Comparison of ENCODE assay signal across 1 cellular context in genomic region chr18:22933206-22933957, GRCh38.
A peak's percentile ranks its signal among the peaks of the same experiment; 100 is the strongest.
TF ChIP-seq lines count a peak whose summit lies in the region.

Gene RBBP8, plus strand, starts transcription at chr18:22933328. Its CDS starts 3,524 bp downstream, at chr18:22936852.

TF ChIP-seq in HepG2, 621 proteins besides CTCF, POLR2A, EP300 and RAD21 (continued from another document and continues in another):
- TF ChIP-seq ZFY (CRISPR knock-in tag; IDR thresholded peaks at IDR 0.05) (peak; percentile 82), MED13 (CRISPR knock-in tag; IDR thresholded peaks at IDR 0.05) (no peak; the same call in 1 of the 2 replicates), ZFP1 (CRISPR knock-in tag; IDR thresholded peaks at IDR 0.05) (no peak), ZNF234 (CRISPR knock-in tag; conservative IDR thresholded peaks at IDR 0.05) (0 out of 2 replicates have a peak, but pooled peaks have one; percentile 20), USF2 (IDR thresholded peaks at IDR 0.05; ENCODE audit: low read depth, low read length) (no peak), USF2 (CRISPR knock-in tag; IDR thresholded peaks at IDR 0.05; ENCODE audit: borderline replicate concordance) (no peak; the same call in 1 of the 2 replicates), TFDP2 (CRISPR knock-in tag; IDR thresholded peaks at IDR 0.05) (peak; percentile 88), NKX3-1 (CRISPR knock-in tag; IDR thresholded peaks at IDR 0.05) (no peak), ZMYM2 (CRISPR knock-in tag; IDR thresholded peaks at IDR 0.05) (no peak), MAFK (conservative IDR thresholded peaks at IDR 0.05 in 1 of 2, IDR thresholded peaks at IDR 0.05 in 1 of 2; ENCODE audit: low read length in 2 of 2) (no peak), ZBTB42 (CRISPR knock-in tag; IDR thresholded peaks at IDR 0.05) (no peak), KDM3A (CRISPR knock-in tag; IDR thresholded peaks at IDR 0.05; ENCODE audit: low read depth) (0 out of 2 replicates have a peak, but pooled peaks have one; percentile 33), CCDC6 (CRISPR knock-in tag; IDR thresholded peaks at IDR 0.05) (peak; percentile 6; the same call in 1 of the 2 replicates), ZNF552 (CRISPR knock-in tag; IDR thresholded peaks at IDR 0.05; ENCODE audit: borderline replicate concordance) (0 out of 2 replicates have a peak, but pooled peaks have one; percentile 57), ZNF432 (CRISPR knock-in tag; IDR thresholded peaks at IDR 0.05; ENCODE audit: borderline replicate concordance) (no peak), GABPB1 (CRISPR knock-in tag; IDR thresholded peaks at IDR 0.05) (peak; percentile 87), POLR2G (IDR thresholded peaks at IDR 0.05; ENCODE audit: low read depth, low read length) (peak; percentile 94), KLF9 (CRISPR knock-in tag; IDR thresholded peaks at IDR 0.05; ENCODE audit: low read depth) (peak; percentile 54; the same call in 1 of the 2 replicates), RBM22 (optimal IDR thresholded peaks at IDR 0.05; ENCODE audit: low read length) (no peak), ZFP36L1 (CRISPR knock-in tag; IDR thresholded peaks at IDR 0.05) (peak; percentile 77; the same call in 1 of the 2 replicates), ZNF639 (CRISPR knock-in tag; conservative IDR thresholded peaks at IDR 0.05) (0 out of 2 replicates have a peak, but pooled peaks have one; percentile 24), SMYD3 (CRISPR knock-in tag; IDR thresholded peaks at IDR 0.05) (0 out of 2 replicates have a peak, but pooled peaks have one; percentile 14), GLMP (CRISPR knock-in tag; IDR thresholded peaks at IDR 0.05; ENCODE audit: borderline replicate concordance) (no peak), HNRNPH1 (optimal IDR thresholded peaks at IDR 0.05; ENCODE audit: low read depth, low read length) (no peak), HOXD1 (CRISPR knock-in tag; IDR thresholded peaks at IDR 0.05) (no peak), ZFP41 (CRISPR knock-in tag; IDR thresholded peaks at IDR 0.05; ENCODE audit: borderline replicate concordance) (no peak), ZNF510 (CRISPR knock-in tag; IDR thresholded peaks at IDR 0.05; ENCODE audit: low read depth) (no peak), PCBP1 (IDR thresholded peaks at IDR 0.05; ENCODE audit: borderline replicate concordance, low read depth, low read length) (no peak), KAT8 (CRISPR knock-in tag; IDR thresholded peaks at IDR 0.05) (peak; percentile 53; the same call in 1 of the 2 replicates), HHEX (CRISPR knock-in tag; IDR thresholded peaks at IDR 0.05) (no peak), AHR (CRISPR knock-in tag; IDR thresholded peaks at IDR 0.05) (0 out of 2 replicates have a peak, but pooled peaks have one; percentile 49), ZNF20 (CRISPR knock-in tag; IDR thresholded peaks at IDR 0.05) (peak; percentile 81; the same call in 1 of the 2 replicates), KLF11 (CRISPR knock-in tag; IDR thresholded peaks at IDR 0.05) (no peak; the same call in 1 of the 2 replicates), MTERF4 (CRISPR knock-in tag; IDR thresholded peaks at IDR 0.05) (peak; percentile 50; the same call in 1 of the 2 replicates), TBP (CRISPR knock-in tag; IDR thresholded peaks at IDR 0.05) (no peak), ZNF263 (CRISPR knock-in tag; IDR thresholded peaks at IDR 0.05) (no peak; the same call in 1 of the 2 replicates), ZNF7 (CRISPR knock-in tag; IDR thresholded peaks at IDR 0.05) (no peak), KDM1A (CRISPR knock-in tag; IDR thresholded peaks at IDR 0.05) (peak; percentile 23; the same call in 1 of the 2 replicates), ZNF773 (CRISPR knock-in tag; IDR thresholded peaks at IDR 0.05; ENCODE audit: borderline replicate concordance) (no peak), MXI1 (IDR thresholded peaks at IDR 0.05; ENCODE audit: borderline replicate concordance, low read depth, low read length) (peak; percentile 46; the same call in 1 of the 3 replicates), SIX1 (CRISPR knock-in tag; IDR thresholded peaks at IDR 0.05; ENCODE audit: borderline replicate concordance) (no peak), ZNF564 (CRISPR knock-in tag; IDR thresholded peaks at IDR 0.05) (no peak), TBL1XR1 (IDR thresholded peaks at IDR 0.05; ENCODE audit: borderline replicate concordance, low read length, partially characterized antibody) (no peak), ZNF629 (CRISPR knock-in tag; conservative IDR thresholded peaks at IDR 0.05) (no peak), MTF1 (CRISPR knock-in tag; IDR thresholded peaks at IDR 0.05) (0 out of 2 replicates have a peak, but pooled peaks have one; percentile 40), ZBTB39 (CRISPR knock-in tag; IDR thresholded peaks at IDR 0.05) (0 out of 2 replicates have a peak, but pooled peaks have one; percentile 30)
- TF ChIP-seq, protein P1, sequence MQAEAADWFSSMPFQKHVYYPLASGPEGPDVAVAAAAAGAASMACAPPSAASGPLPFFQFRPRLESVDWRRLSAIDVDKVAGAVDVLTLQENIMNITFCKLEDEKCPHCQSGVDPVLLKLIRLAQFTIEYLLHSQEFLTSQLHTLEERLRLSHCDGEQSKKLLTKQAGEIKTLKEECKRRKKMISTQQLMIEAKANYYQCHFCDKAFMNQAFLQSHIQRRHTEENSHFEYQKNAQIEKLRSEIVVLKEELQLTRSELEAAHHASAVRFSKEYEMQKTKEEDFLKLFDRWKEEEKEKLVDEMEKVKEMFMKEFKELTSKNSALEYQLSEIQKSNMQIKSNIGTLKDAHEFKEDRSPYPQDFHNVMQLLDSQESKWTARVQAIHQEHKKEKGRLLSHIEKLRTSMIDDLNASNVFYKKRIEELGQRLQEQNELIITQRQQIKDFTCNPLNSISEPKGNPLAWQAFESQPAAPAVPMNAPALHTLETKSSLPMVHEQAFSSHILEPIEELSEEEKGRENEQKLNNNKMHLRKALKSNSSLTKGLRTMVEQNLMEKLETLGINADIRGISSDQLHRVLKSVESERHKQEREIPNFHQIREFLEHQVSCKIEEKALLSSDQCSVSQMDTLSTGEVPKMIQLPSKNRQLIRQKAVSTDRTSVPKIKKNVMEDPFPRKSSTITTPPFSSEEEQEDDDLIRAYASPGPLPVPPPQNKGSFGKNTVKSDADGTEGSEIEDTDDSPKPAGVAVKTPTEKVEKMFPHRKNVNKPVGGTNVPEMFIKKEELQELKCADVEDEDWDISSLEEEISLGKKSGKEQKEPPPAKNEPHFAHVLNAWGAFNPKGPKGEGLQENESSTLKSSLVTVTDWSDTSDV (CRISPR knock-in tag; IDR thresholded peaks at IDR 0.05), result peak; percentile 62; the same call in 1 of the 2 replicates
- TF ChIP-seq, protein P2, sequence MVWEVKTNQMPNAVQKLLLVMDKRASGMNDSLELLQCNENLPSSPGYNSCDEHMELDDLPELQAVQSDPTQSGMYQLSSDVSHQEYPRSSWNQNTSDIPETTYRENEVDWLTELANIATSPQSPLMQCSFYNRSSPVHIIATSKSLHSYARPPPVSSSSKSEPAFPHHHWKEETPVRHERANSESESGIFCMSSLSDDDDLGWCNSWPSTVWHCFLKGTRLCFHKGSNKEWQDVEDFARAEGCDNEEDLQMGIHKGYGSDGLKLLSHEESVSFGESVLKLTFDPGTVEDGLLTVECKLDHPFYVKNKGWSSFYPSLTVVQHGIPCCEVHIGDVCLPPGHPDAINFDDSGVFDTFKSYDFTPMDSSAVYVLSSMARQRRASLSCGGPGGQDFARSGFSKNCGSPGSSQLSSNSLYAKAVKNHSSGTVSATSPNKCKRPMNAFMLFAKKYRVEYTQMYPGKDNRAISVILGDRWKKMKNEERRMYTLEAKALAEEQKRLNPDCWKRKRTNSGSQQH (CRISPR knock-in tag; IDR thresholded peaks at IDR 0.05; ENCODE audit: low read depth), result 0 out of 2 replicates have a peak, but pooled peaks have one; percentile 45
- TF ChIP-seq, protein P3, sequence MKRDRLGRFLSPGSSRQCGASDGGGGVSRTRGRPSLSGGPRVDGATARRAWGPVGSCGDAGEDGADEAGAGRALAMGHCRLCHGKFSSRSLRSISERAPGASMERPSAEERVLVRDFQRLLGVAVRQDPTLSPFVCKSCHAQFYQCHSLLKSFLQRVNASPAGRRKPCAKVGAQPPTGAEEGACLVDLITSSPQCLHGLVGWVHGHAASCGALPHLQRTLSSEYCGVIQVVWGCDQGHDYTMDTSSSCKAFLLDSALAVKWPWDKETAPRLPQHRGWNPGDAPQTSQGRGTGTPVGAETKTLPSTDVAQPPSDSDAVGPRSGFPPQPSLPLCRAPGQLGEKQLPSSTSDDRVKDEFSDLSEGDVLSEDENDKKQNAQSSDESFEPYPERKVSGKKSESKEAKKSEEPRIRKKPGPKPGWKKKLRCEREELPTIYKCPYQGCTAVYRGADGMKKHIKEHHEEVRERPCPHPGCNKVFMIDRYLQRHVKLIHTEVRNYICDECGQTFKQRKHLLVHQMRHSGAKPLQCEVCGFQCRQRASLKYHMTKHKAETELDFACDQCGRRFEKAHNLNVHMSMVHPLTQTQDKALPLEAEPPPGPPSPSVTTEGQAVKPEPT (CRISPR knock-in tag; IDR thresholded peaks at IDR 0.05; ENCODE audit: low read depth), result no peak; the same call in 1 of the 2 replicates
- TF ChIP-seq, protein P4, sequence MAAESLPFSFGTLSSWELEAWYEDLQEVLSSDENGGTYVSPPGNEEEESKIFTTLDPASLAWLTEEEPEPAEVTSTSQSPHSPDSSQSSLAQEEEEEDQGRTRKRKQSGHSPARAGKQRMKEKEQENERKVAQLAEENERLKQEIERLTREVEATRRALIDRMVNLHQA (CRISPR knock-in tag; IDR thresholded peaks at IDR 0.05), result no peak
- TF ChIP-seq, protein P5, sequence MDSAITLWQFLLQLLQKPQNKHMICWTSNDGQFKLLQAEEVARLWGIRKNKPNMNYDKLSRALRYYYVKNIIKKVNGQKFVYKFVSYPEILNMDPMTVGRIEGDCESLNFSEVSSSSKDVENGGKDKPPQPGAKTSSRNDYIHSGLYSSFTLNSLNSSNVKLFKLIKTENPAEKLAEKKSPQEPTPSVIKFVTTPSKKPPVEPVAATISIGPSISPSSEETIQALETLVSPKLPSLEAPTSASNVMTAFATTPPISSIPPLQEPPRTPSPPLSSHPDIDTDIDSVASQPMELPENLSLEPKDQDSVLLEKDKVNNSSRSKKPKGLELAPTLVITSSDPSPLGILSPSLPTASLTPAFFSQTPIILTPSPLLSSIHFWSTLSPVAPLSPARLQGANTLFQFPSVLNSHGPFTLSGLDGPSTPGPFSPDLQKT (CRISPR knock-in tag; IDR thresholded peaks at IDR 0.05; ENCODE audit: borderline replicate concordance), result no peak
